In the genomic region with DNA sequence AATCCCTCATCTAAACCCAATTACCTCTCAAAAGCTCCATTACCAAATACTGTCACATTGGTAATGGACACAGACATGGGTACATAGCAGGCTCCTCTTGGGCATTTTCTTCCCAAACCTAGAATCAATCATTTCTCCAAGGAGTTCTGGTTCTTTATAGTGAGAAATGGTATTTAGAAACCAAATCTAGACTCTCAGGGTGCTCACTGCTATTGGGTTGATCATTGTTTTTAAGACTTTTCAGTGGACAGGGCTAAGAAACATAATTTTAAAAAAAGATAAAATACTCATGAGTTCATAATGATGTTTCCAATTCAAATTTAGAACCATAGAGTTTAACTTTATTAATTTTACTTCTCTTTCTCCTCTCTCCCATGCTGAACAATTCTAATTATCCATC, we compare ENCODE assay signal across 27 cellular contexts.
DNase-seq lines count a peak whose midpoint lies in the region; TF ChIP-seq lines count a peak whose summit lies in the region.
"Had no signal": no experiment of that assay in that cellular context is flagged by ENCODE, and none has a peak within 500 bp of the region (broad histone marks: within the 10 kb centered on the region; RNA-seq: fewer than 3 reads in every experiment).

No MANE protein-coding gene starts in this region.

- no peak overlapping the region for H3K27ac ChIP-seq in HEK293 (ENCODE audit: extremely low read depth, low read depth, low read length)
- H3K27ac ChIP-seq: 22Rv1; A549; BLaER1; BLaER1 treated with 17β-estradiol and CSF1 and Interleukin-3, amounts not matched to agents 10 nM and 100 nM; C4-2B had no signal

- H3K4me3 ChIP-seq in HEK293 (ENCODE audit: low read depth, low read length) = no peak overlapping the region
- H3K4me3 ChIP-seq: A549; BLaER1; BLaER1 treated with 17β-estradiol and CSF1 and Interleukin-3, amounts not matched to agents 10 nM and 100 nM had no signal

- TF ChIP-seq CTCF in HEK293 (tag by site-specific recombination; IDR thresholded peaks at IDR 0.05) = no peak

- no peaks in the 10 kb centered on the region for H3K36me3 ChIP-seq in HEK293 (ENCODE audit: control insufficient read depth in 2 of 2, insufficient read depth in 1 of 2, low read length in 2 of 2)
- H3K36me3 ChIP-seq: BE2C, BLaER1 had no signal

- POLR2A ChIA-PET in HEK293 (lab: Yijun Ruan, JAX) = no interaction called here

- no peaks in the 10 kb centered on the region for H3K9me3 ChIP-seq in HEK293 (ENCODE audit: control insufficient read depth, insufficient read depth, low read depth, low read length)
- H3K9me3 ChIP-seq: BE2C had no signal

- no peak for DNase-seq in CD1c-positive myeloid dendritic cell (ENCODE audit: extremely low spot score)
- DNase-seq: 8988T; ACHN; AML-193; BE2C; C1 segment of cervical spinal cord; Caco-2; Calu3; CD4-positive, alpha-beta memory T cell; CD4-positive, alpha-beta T cell; CD4-positive, CD25-positive, alpha-beta regulatory T cell; CD8-positive, alpha-beta memory T cell; CD8-positive, alpha-beta T cell; COR-L47; DMS 273 treated with DMSO at 0.1 percent for 48 hours; DMS153; DMS53; DMS79; DMS79 treated with DMSO at 0.1 percent for 48 hours; DND-41; EL had no signal

- CTCF ChIA-PET in HEK293 (lab: Yijun Ruan, JAX) = interaction anchor here (1.7 kb wide), 1 partner anchor 10 kb away, joined by 5 read pairs; a partner anchor contains a TSS

- peaks cover 4% of the 10 kb centered on the region for H3K4me1 ChIP-seq in HEK293 (ENCODE audit: control insufficient read depth, insufficient read depth, low read length)
- H3K4me1 ChIP-seq: BE2C, Caco-2 had no signal

TF ChIP-seq in HEK293, 187 proteins besides CTCF, POLR2A, EP300 and RAD21:
- TF ChIP-seq SETDB1 (IDR thresholded peaks at IDR 0.05; ENCODE audit: insufficient read length, low read length) (peak; percentile 92), ZNF169 (tag by site-specific recombination; IDR thresholded peaks at IDR 0.05) (no peak), ZNF214 (tag by site-specific recombination; IDR thresholded peaks at IDR 0.05; ENCODE audit: borderline replicate concordance) (no peak), ZSCAN30 (tag by site-specific recombination; IDR thresholded peaks at IDR 0.05) (no peak), ZNF843 (tag by site-specific recombination; IDR thresholded peaks at IDR 0.05) (no peak)
- TF ChIP-seq, protein P1, sequence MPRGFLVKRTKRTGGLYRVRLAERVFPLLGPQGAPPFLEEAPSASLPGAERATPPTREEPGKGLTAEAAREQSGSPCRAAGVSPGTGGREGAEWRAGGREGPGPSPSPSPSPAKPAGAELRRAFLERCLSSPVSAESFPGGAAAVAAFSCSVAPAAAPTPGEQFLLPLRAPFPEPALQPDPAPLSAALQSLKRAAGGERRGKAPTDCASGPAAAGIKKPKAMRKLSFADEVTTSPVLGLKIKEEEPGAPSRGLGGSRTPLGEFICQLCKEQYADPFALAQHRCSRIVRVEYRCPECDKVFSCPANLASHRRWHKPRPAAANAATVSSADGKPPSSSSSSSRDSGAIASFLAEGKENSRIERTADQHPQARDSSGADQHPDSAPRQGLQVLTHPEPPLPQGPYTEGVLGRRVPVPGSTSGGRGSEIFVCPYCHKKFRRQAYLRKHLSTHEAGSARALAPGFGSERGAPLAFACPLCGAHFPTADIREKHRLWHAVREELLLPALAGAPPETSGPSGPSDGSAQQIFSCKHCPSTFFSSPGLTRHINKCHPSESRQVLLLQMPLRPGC (tag by site-specific recombination; IDR thresholded peaks at IDR 0.05) = no peak
